ENCODE assay signal across 12 cellular contexts in genomic region chr11:89381094-89381493, GRCh38.
DNase-seq lines count a peak whose midpoint lies in the region; ATAC-seq, FAIRE-seq and TF ChIP-seq lines count a peak whose summit lies in the region.
"Had no signal": no experiment of that assay in that cellular context is flagged by ENCODE, and none has a peak within 500 bp of the region (broad histone marks: within the 10 kb centered on the region; RNA-seq: fewer than 3 reads in every experiment).

No MANE protein-coding gene starts in this region.

- H3K9ac ChIP-seq in IMR-90 (ENCODE audit: low read depth, low read length) = no peak overlapping the region
- peak overlapping the region; percentile 84 for H3K9ac ChIP-seq in endothelial cell of umbilical vein (replicated peaks; ENCODE audit: extremely low read depth, insufficient read depth, low read length)

- peak overlapping the region; percentile 71 for H4K5ac ChIP-seq in IMR-90 (ENCODE audit: low read depth, low read length)

- peak overlapping the region; percentile 89 for H4K91ac ChIP-seq in IMR-90 (ENCODE audit: insufficient read depth, low read depth, low read length)

- H2AK5ac ChIP-seq in IMR-90 (ENCODE audit: low read depth, low read length) = 0 out of 2 replicates have a peak overlapping the region, but pooled peaks have one; percentile 54

- H3K4me3 Mint-ChIP-seq in mesothelial cell of epicardium = no peak overlapping the region

- H3K9me3 Mint-ChIP-seq in mesothelial cell of epicardium = no peaks in the 10 kb centered on the region

- intact Hi-C loops in IMR-90 (cut with micrococcal nuclease) (no loop called here), endothelial cell of umbilical vein (cut with micrococcal nuclease) (loop anchor here (1.0 kb wide), 3 partner anchors 43 to 226 kb away; no protein-coding TSS in a partner anchor), left colon (cut with DNase I, micrococcal nuclease) (no loop called here), mucosa of descending colon (cut with DNase I, micrococcal nuclease) (no loop called here)

- H3K36me3 Mint-ChIP-seq in mesothelial cell of epicardium = peaks cover 2% of the 10 kb centered on the region

- no peaks in the 10 kb centered on the region for H3K27me3 Mint-ChIP-seq in mesothelial cell of epicardium (ENCODE audit: low read depth)

- H3K27me3 ChIP-seq in IMR-90 (ENCODE audit: control insufficient read depth, insufficient read depth, low read length) = no peaks in the 10 kb centered on the region
- H3K27me3 ChIP-seq in endothelial cell of umbilical vein (ENCODE audit: control insufficient read depth in 2 of 2, insufficient read depth in 2 of 2, low read length in 2 of 2) = no peaks in the 10 kb centered on the region
- H3K27me3 ChIP-seq: ovary had no signal

- dilution Hi-C loops in IMR-90 (cut with HindIII; ENCODE audit: low sequenced_read_pairs, unreplicated experiment) (no loop called here), endothelial cell of umbilical vein (cut with MboI; ENCODE audit: extremely low pct_ligation_motif_present, low sequenced_read_pairs) (no loop called here)

- peak overlapping the region; percentile 79 for H2AK9ac ChIP-seq in IMR-90 (replicated peaks; ENCODE audit: low read depth, low read length, poor library complexity)

- WGBS in IMR-90 (ENCODE audit: extremely low coverage in 2 of 2, insufficient read length in 1 of 2), 2 experiments = 0% methylated on average over 1 of the region's 3 CpGs; no CpG with 5 or more reads in 1 of the 2 experiments

- H3K4ac ChIP-seq in IMR-90 (ENCODE audit: low read depth, low read length) = peak overlapping the region; percentile 92

- in situ Hi-C loops in IMR-90 (cut with MboI; ENCODE audit: low sequenced_read_pairs) = no loop called here

- TF ChIP-seq CTCF in AG09319 (IDR thresholded peaks at IDR 0.05; ENCODE audit: low read depth, low read length) (no peak), IMR-90 (conservative IDR thresholded peaks at IDR 0.05; ENCODE audit: low read depth, low read length) (no peak), endothelial cell of umbilical vein (IDR thresholded peaks at IDR 0.05; ENCODE audit: extremely low read depth in 1 of 2, insufficient read depth in 1 of 2, low read depth in 1 of 2, low read length in 2 of 2) (no peak), mesothelial cell of epicardium (IDR thresholded peaks at IDR 0.05; ENCODE audit: unreplicated experiment) (no peak), mucosa of descending colon (IDR thresholded peaks at IDR 0.05) (no peak)

- BruUV-seq in IMR-90 (replicated peaks; lab: Mats Ljungman, UMichigan) = no TSS peak
- no TSS peak for BruUV-seq in endothelial cell of umbilical vein (replicated peaks; lab: Mats Ljungman, UMichigan)

- H2BK5ac ChIP-seq in IMR-90 (ENCODE audit: low read depth, low read length, poor library complexity, severe bottlenecking) = peak overlapping the region; percentile 98

- no peak for TF ChIP-seq RAD21 in IMR-90 (IDR thresholded peaks at IDR 0.05; ENCODE audit: low read length)

- CTCF ChIA-PET in IMR-90 (lab: Yijun Ruan, JAX) (no interaction called here), endothelial cell of umbilical vein (lab: Charles Lee) (interaction anchor here (0.6 to 2.1 kb wide), 7 partner anchors 24 to 233 kb away, joined by 3 to 11 read pairs (median 4); partner anchors contain the start of gene NOX4)

- H3K23ac ChIP-seq in IMR-90 (ENCODE audit: low read depth, low read length) = peak overlapping the region; percentile 64; the same call in 1 of the 2 replicates

- no peaks in the 10 kb centered on the region for H4K20me1 ChIP-seq in IMR-90 (ENCODE audit: insufficient read depth, low read length)
- H4K20me1 ChIP-seq in endothelial cell of umbilical vein (replicated peaks; ENCODE audit: control insufficient read depth, extremely low read depth, insufficient read depth, low read length) = no peaks in the 10 kb centered on the region

- peaks cover 5% of the 10 kb centered on the region for H3K4me1 ChIP-seq in IMR-90 (ENCODE audit: control insufficient read depth, insufficient read depth, low read length)
- peaks cover 34% of the 10 kb centered on the region for H3K4me1 ChIP-seq in endothelial cell of umbilical vein (ENCODE audit: control insufficient read depth, extremely low read depth, insufficient read depth, low read length)
- H3K4me1 ChIP-seq in mucosa of descending colon (ENCODE audit: low read depth) = no peaks in the 10 kb centered on the region

- no peak overlapping the region for H3K4me3 ChIP-seq in IMR-90 (ENCODE audit: insufficient read depth, low read depth, low read length)
- H3K4me3 ChIP-seq in endothelial cell of umbilical vein (replicated peaks in 1 of 3; ENCODE audit: insufficient read depth in 1 of 3, low read depth in 1 of 3, low read length in 3 of 3) = peak overlapping the region in 1 of 3 experiments; percentile 29
- no peak overlapping the region for H3K4me3 ChIP-seq in mucosa of descending colon
- H3K4me3 ChIP-seq: ovary had no signal

- H3K4me1 Mint-ChIP-seq in mesothelial cell of epicardium = peaks cover 41% of the 10 kb centered on the region

- H3K79me2 ChIP-seq in endothelial cell of umbilical vein (ENCODE audit: control insufficient read depth, insufficient read depth, low read length) = peaks cover 2% of the 10 kb centered on the region

- H3K36me3 ChIP-seq in IMR-90 (ENCODE audit: control insufficient read depth, insufficient read depth, low read length) (no peaks in the 10 kb centered on the region), endothelial cell of umbilical vein (ENCODE audit: control insufficient read depth in 2 of 2, extremely low read depth in 1 of 2, insufficient read depth in 2 of 2, low read length in 2 of 2) (no peaks in the 10 kb centered on the region), mucosa of descending colon (ENCODE audit: low read depth) (no peaks in the 10 kb centered on the region)
- H3K36me3 ChIP-seq: ovary had no signal

- H3K79me1 ChIP-seq in IMR-90 (ENCODE audit: low read depth in 1 of 2, low read length in 2 of 2) = no peaks in the 10 kb centered on the region

- POLR2A ChIA-PET in IMR-90 (lab: Charles Lee; ENCODE audit: unreplicated experiment) = interaction anchor here (0.6 kb wide), 1 partner anchor 1140 kb away, joined by 3 read pairs; no protein-coding TSS in a partner anchor
- POLR2A ChIA-PET in endothelial cell of umbilical vein (lab: Charles Lee) = interaction anchor here (0.9 to 1.4 kb wide), 3 partner anchors 44 to 226 kb away, joined by 3 to 6 read pairs (median 3); no protein-coding TSS in a partner anchor

- H3K9me3 ChIP-seq in IMR-90 (ENCODE audit: control insufficient read depth, insufficient read depth, low read length) = peaks cover 5% of the 10 kb centered on the region
- H3K9me3 ChIP-seq in endothelial cell of umbilical vein (replicated peaks; ENCODE audit: control insufficient read depth, insufficient read depth, low read length) = no peaks in the 10 kb centered on the region
- H3K9me3 ChIP-seq in mucosa of descending colon = peaks cover 6% of the 10 kb centered on the region
- H3K9me3 ChIP-seq: ovary had no signal

- H3K14ac ChIP-seq in IMR-90 (replicated peaks; ENCODE audit: low read depth, low read length) = peak overlapping the region; percentile 73

- peak overlapping the region; percentile 23; the same call in 1 of the 2 replicates for H3K4me2 ChIP-seq in IMR-90 (ENCODE audit: low read depth, low read length)
- H3K4me2 ChIP-seq in endothelial cell of umbilical vein (ENCODE audit: insufficient read depth, low read length) = peak overlapping the region; percentile 79

- peak overlapping the region; percentile 47 to 88 for H4K8ac ChIP-seq in IMR-90 (ENCODE audit: low read depth in 2 of 2, low read length in 2 of 2)

- H3K27ac ChIP-seq in IMR-90 (ENCODE audit: insufficient read depth, low read length) (peak overlapping the region; percentile 77; the same call in 1 of the 2 replicates), endothelial cell of umbilical vein (ENCODE audit: insufficient read depth, low read depth, low read length) (peak overlapping the region; percentile 98)
- H3K27ac ChIP-seq: ovary had no signal

- 0 out of 3 replicates have a peak overlapping the region, but pooled peaks have one; percentile 94 for H2BK15ac ChIP-seq in IMR-90 (ENCODE audit: low read depth, low read length)

- DNase-seq in AG09319 (ENCODE audit: extremely low read depth, low read depth) = peak; percentile 79
- DNase-seq in IMR-90 = peak; percentile 98
- peak; percentile 97 for DNase-seq in endothelial cell of umbilical vein (ENCODE audit: low read depth, low spot score)
- no peak for DNase-seq in mesothelial cell of epicardium (ENCODE audit: low spot score in 2 of 2, unreplicated experiment in 2 of 2)
- DNase-seq in left colon = no peak
- no peak for DNase-seq in mucosa of descending colon
- no peak for DNase-seq in midbrain (lab: John Stamatoyannopoulos, UW)
- DNase-seq: foreskin melanocyte; NCI-H1048; ovary; stimulated activated naive CD4-positive, alpha-beta T cell had no signal

- TF ChIP-seq POLR2A in IMR-90 (IDR thresholded peaks at IDR 0.05; ENCODE audit: low read depth, low read length) (no peak), endothelial cell of umbilical vein (IDR thresholded peaks at IDR 0.05; ENCODE audit: low read depth, low read length) (no peak)

- H2BK20ac ChIP-seq in IMR-90 (ENCODE audit: low read depth, low read length) = peak overlapping the region; percentile 92

- peak overlapping the region; percentile 96 for H2BK120ac ChIP-seq in IMR-90 (ENCODE audit: low read depth, low read length)

- ATAC-seq in IMR-90 (ENCODE audit: low read depth) (peak; percentile 92), left colon (no peak), GM19467 (IDR thresholded peaks at IDR 0.05; ENCODE audit: unreplicated experiment) (no peak), mucosa of descending colon (no peak)

- peak; percentile 95 for FAIRE-seq in endothelial cell of umbilical vein (lab: Jason Lieb, UNC)

- H3K18ac ChIP-seq in IMR-90 (ENCODE audit: low read depth, low read length) = peak overlapping the region; percentile 87; the same call in 1 of the 2 replicates

- no peak overlapping the region for H2AFZ ChIP-seq in IMR-90 (replicated peaks; ENCODE audit: low read length, poor library complexity)
- no peak overlapping the region for H2AFZ ChIP-seq in endothelial cell of umbilical vein (ENCODE audit: low read depth, low read length)

- peak overlapping the region; percentile 62; the same call in 1 of the 2 replicates for H3K56ac ChIP-seq in IMR-90 (ENCODE audit: extremely low read depth, insufficient read depth, low read length)

- peak overlapping the region; percentile 70 for H3K27ac Mint-ChIP-seq in mesothelial cell of epicardium

- no peaks in the 10 kb centered on the region for H3K9me1 ChIP-seq in IMR-90 (ENCODE audit: insufficient read depth, low read length)
- H3K9me1 ChIP-seq in endothelial cell of umbilical vein (replicated peaks; ENCODE audit: control insufficient read depth, extremely low read depth, insufficient read depth, low read length) = no peaks in the 10 kb centered on the region

TF ChIP-seq in IMR-90, 13 proteins besides CTCF, POLR2A, EP300 and RAD21 (continues in another document):
- TF ChIP-seq FOS (IDR thresholded peaks at IDR 0.05; ENCODE audit: low read depth, low read length) = peak; percentile 94
- TF ChIP-seq NFE2L2 (IDR thresholded peaks at IDR 0.05; ENCODE audit: low read depth, low read length) = no peak

TF ChIP-seq in endothelial cell of umbilical vein, 7 proteins besides CTCF, POLR2A, EP300 and RAD21 (continues in another document):
- TF ChIP-seq EZH2 (IDR thresholded peaks at IDR 0.05; ENCODE audit: borderline replicate concordance, low read depth, low read length, severe bottlenecking) = no peak

Comparison
In these comparisons a context has a peak if more than half of its experiments do, and no peak if none do; other contexts are left out.
1. DNase-seq: peak in AG09319 (single experiment), IMR-90 (single experiment) and endothelial cell of umbilical vein (single experiment); none in mesothelial cell of epicardium (0 of 2), left colon (0 of 2), mucosa of descending colon (0 of 3) and midbrain (single experiment).